17 cellular contexts compared by ENCODE assay signal in genomic region chr19:32829345-32829896, GRCh38. TPM values are rescaled to one million over a fixed set of nuclear protein-coding genes. Genes with fewer than 3 reads are reported as not detected.
A peak's percentile ranks its signal among the peaks of the same experiment; 100 is the strongest.
DNase-seq lines count a peak whose midpoint lies in the region; ATAC-seq lines count a peak whose summit lies in the region.
"Had no signal": no experiment of that assay in that cellular context is flagged by ENCODE, and none has a peak within 500 bp of the region (broad histone marks: within the 10 kb centered on the region; RNA-seq: fewer than 3 reads in every experiment).

No MANE protein-coding gene starts in this region.

- in situ Hi-C loops in GM23248 (cut with MboI), result no loop called here

- H3K9me2 ChIP-seq in Karpas-422 (replicated peaks; ENCODE audit: insufficient read depth, low read length) (no peaks in the 10 kb centered on the region), GM23248 (ENCODE audit: insufficient read depth) (no peaks in the 10 kb centered on the region)

- no peaks in the 10 kb centered on the region for H3K79me2 ChIP-seq in Karpas-422 (ENCODE audit: low read length)
- H3K79me2 ChIP-seq in GM23248 (ENCODE audit: insufficient read depth), result no peaks in the 10 kb centered on the region

- CTCF ChIA-PET in activated CD4-positive, alpha-beta T cell treated with anti-CD3 and anti-CD28 coated beads, Interleukin-2, amount 10 ng/mL, durations not matched to agents 7 days and 5 days (lab: Charles Lee), result interaction anchor here (0.9 kb wide), 1 partner anchor 125 kb away, joined by 3 read pairs; no protein-coding TSS in a partner anchor

- no peaks in the 10 kb centered on the region for H3F3A ChIP-seq in GM23248 (ENCODE audit: insufficient read depth)

- no peak overlapping the region for H3K4me3 ChIP-seq in Karpas-422 (ENCODE audit: low read length)
- H3K4me3 ChIP-seq in GM23248, result no peak overlapping the region
- H3K4me3 ChIP-seq: K562 had no signal

- no peaks in the 10 kb centered on the region for H3K9me3 Mint-ChIP-seq in activated CD4-positive, alpha-beta T cell treated with anti-CD3 and anti-CD28 coated beads, Interleukin-2, amount 10 ng/mL, durations not matched to agents 7 days and 5 days
- no peaks in the 10 kb centered on the region for H3K9me3 Mint-ChIP-seq in activated naive CD8-positive, alpha-beta T cell (ENCODE audit: low read depth)
- H3K9me3 Mint-ChIP-seq in activated naive CD8-positive, alpha-beta T cell treated with anti-CD3 and anti-CD28 coated beads for 36 hours, result no peaks in the 10 kb centered on the region
- no peaks in the 10 kb centered on the region for H3K9me3 Mint-ChIP-seq in naive thymus-derived CD8-positive, alpha-beta T cell

- H3K36me3 ChIP-seq in Karpas-422 (ENCODE audit: insufficient read depth, low read length) (no peaks in the 10 kb centered on the region), GM23248 (ENCODE audit: low read depth) (no peaks in the 10 kb centered on the region)

- H4K20me1 ChIP-seq in Karpas-422 (ENCODE audit: insufficient read depth, low read depth, low read length) (no peaks in the 10 kb centered on the region), GM23248 (ENCODE audit: insufficient read depth) (no peaks in the 10 kb centered on the region)

- no peaks in the 10 kb centered on the region for H3K27me3 ChIP-seq in Karpas-422 (ENCODE audit: low read length)
- no peaks in the 10 kb centered on the region; the same call in 1 of the 2 replicates for H3K27me3 ChIP-seq in GM23248 (replicated peaks; ENCODE audit: insufficient read depth)

- H3K4me1 ChIP-seq in Karpas-422 (ENCODE audit: low read length) (no peaks in the 10 kb centered on the region), GM23248 (ENCODE audit: insufficient read depth) (no peaks in the 10 kb centered on the region)

- 70 to 80% methylated on average over 10 of the region's 10 CpGs for WGBS in GM23248 (ENCODE audit: low coverage in 1 of 2, low lambda C conversion rate in 2 of 2, missing lambda C conversion rate in 2 of 2), 2 experiments

- peak overlapping the region; percentile 25 for H3K27ac Mint-ChIP-seq in activated CD4-positive, alpha-beta T cell treated with anti-CD3 and anti-CD28 coated beads, Interleukin-2, amount 10 ng/mL, durations not matched to agents 7 days and 5 days
- H3K27ac Mint-ChIP-seq in activated naive CD8-positive, alpha-beta T cell, result no peak overlapping the region
- H3K27ac Mint-ChIP-seq in activated naive CD8-positive, alpha-beta T cell treated with anti-CD3 and anti-CD28 coated beads for 36 hours, result no peak overlapping the region
- peak overlapping the region in 3 of 10 donors; percentile 13 to 60 (median 55) for H3K27ac Mint-ChIP-seq in naive thymus-derived CD8-positive, alpha-beta T cell

- no peak for ATAC-seq in naive thymus-derived CD8-positive, alpha-beta T cell
- ATAC-seq: K562 had no signal

- H3K4me3 Mint-ChIP-seq in activated CD4-positive, alpha-beta T cell treated with anti-CD3 and anti-CD28 coated beads, Interleukin-2, amount 10 ng/mL, durations not matched to agents 7 days and 5 days, result no peak overlapping the region
- H3K4me3 Mint-ChIP-seq in activated naive CD8-positive, alpha-beta T cell, result peak overlapping the region; percentile 25
- H3K4me3 Mint-ChIP-seq in activated naive CD8-positive, alpha-beta T cell treated with anti-CD3 and anti-CD28 coated beads for 36 hours, result no peak overlapping the region
- H3K4me3 Mint-ChIP-seq in naive thymus-derived CD8-positive, alpha-beta T cell, result peak overlapping the region in 7 of 10 donors; percentile 33 to 80 (median 52)

- H3K4me2 ChIP-seq in Karpas-422 (ENCODE audit: low read depth, low read length, poor library complexity, severe bottlenecking), result no peak overlapping the region
- no peak overlapping the region for H3K4me2 ChIP-seq in GM23248 (ENCODE audit: unreplicated experiment)

- H3K27ac ChIP-seq in Karpas-422 (ENCODE audit: low read length) (no peak overlapping the region), GM23248 (no peak overlapping the region)

- no peaks in the 10 kb centered on the region for H3K36me3 Mint-ChIP-seq in activated CD4-positive, alpha-beta T cell treated with anti-CD3 and anti-CD28 coated beads, Interleukin-2, amount 10 ng/mL, durations not matched to agents 7 days and 5 days (ENCODE audit: low read depth)
- H3K36me3 Mint-ChIP-seq in activated naive CD8-positive, alpha-beta T cell, result peaks cover 7% of the 10 kb centered on the region
- H3K36me3 Mint-ChIP-seq in activated naive CD8-positive, alpha-beta T cell treated with anti-CD3 and anti-CD28 coated beads for 36 hours, result no peaks in the 10 kb centered on the region
- no peaks in the 10 kb centered on the region for H3K36me3 Mint-ChIP-seq in naive thymus-derived CD8-positive, alpha-beta T cell

- peaks cover 8% of the 10 kb centered on the region for H3K27me3 Mint-ChIP-seq in activated CD4-positive, alpha-beta T cell treated with anti-CD3 and anti-CD28 coated beads, Interleukin-2, amount 10 ng/mL, durations not matched to agents 7 days and 5 days
- peaks cover 4% of the 10 kb centered on the region for H3K27me3 Mint-ChIP-seq in activated naive CD8-positive, alpha-beta T cell
- peaks cover 6% of the 10 kb centered on the region for H3K27me3 Mint-ChIP-seq in activated naive CD8-positive, alpha-beta T cell treated with anti-CD3 and anti-CD28 coated beads for 36 hours
- peaks cover 0 to 9% (median 4%) of the 10 kb centered on the region in 5 donors for H3K27me3 Mint-ChIP-seq in naive thymus-derived CD8-positive, alpha-beta T cell

- DNase-seq in activated CD4-positive, alpha-beta T cell treated with anti-CD3 and anti-CD28 coated beads, Interleukin-2, amount 10 ng/mL, durations not matched to agents 7 days and 5 days, result no peak
- DNase-seq in activated CD4-positive, alpha-beta T cell treated with anti-CD3 and anti-CD28 coated beads, Interleukin-2, amount 50 U/mL, for 1 hour, result no peak
- no peak for DNase-seq in activated naive CD8-positive, alpha-beta T cell treated with anti-CD3 and anti-CD28 coated beads for 36 hours
- peak; percentile 28 for DNase-seq in Karpas-422
- no peak for DNase-seq in naive thymus-derived CD8-positive, alpha-beta T cell
- DNase-seq in NCI-H774 (lab: John Stamatoyannopoulos, UW), result no peak
- DNase-seq in GM23248, result no peak
- DNase-seq: DMS79, NCI-H1105, Right ventricle myocardium superior had no signal

- H2AFZ ChIP-seq in Karpas-422 (ENCODE audit: low read length) (no peak overlapping the region), GM23248 (no peak overlapping the region)

- peaks cover 3% of the 10 kb centered on the region for H3K4me1 Mint-ChIP-seq in activated CD4-positive, alpha-beta T cell treated with anti-CD3 and anti-CD28 coated beads, Interleukin-2, amount 10 ng/mL, durations not matched to agents 7 days and 5 days
- H3K4me1 Mint-ChIP-seq in activated naive CD8-positive, alpha-beta T cell (ENCODE audit: low read depth), result peaks cover 10% of the 10 kb centered on the region
- peaks cover 9% of the 10 kb centered on the region for H3K4me1 Mint-ChIP-seq in activated naive CD8-positive, alpha-beta T cell treated with anti-CD3 and anti-CD28 coated beads for 36 hours
- peaks cover 0 to 15% (median 7%) of the 10 kb centered on the region in 4 donors for H3K4me1 Mint-ChIP-seq in naive thymus-derived CD8-positive, alpha-beta T cell

- H3K9ac ChIP-seq in Karpas-422 (ENCODE audit: low read length) (no peak overlapping the region), GM23248 (no peak overlapping the region)

- POLR2A ChIA-PET in activated CD4-positive, alpha-beta T cell treated with anti-CD3 and anti-CD28 coated beads, Interleukin-2, amount 10 ng/mL, durations not matched to agents 7 days and 5 days (lab: Charles Lee), result no interaction called here
- POLR2A ChIA-PET in naive thymus-derived CD8-positive, alpha-beta T cell (lab: Charles Lee), result interaction anchor here (0.6 kb wide), 1 partner anchor 249 kb away, joined by 3 read pairs; no protein-coding TSS in a partner anchor

- H3K9me3 ChIP-seq in Karpas-422 (ENCODE audit: low read length), result no peaks in the 10 kb centered on the region
- no peaks in the 10 kb centered on the region for H3K9me3 ChIP-seq in GM23248 (ENCODE audit: low read depth)

RNA-seq across cellular contexts. Expression of gene SLC7A9, which starts 40.1 kb away (rescaled TPM):
- total RNA-seq in activated CD4-positive, alpha-beta T cell treated with anti-CD3 and anti-CD28 coated beads, Interleukin-2, amount 10 ng/mL, durations not matched to agents 7 days and 5 days, result under 1 TPM; 0.27 to 0.45 TPM
- not detected for total RNA-seq in activated naive CD8-positive, alpha-beta T cell treated with anti-CD3 and anti-CD28 coated beads for 36 hours
- total RNA-seq in Karpas-422 (2014; rRNA removed; shearing (Covaris generic); ENCODE audit: low replicate concordance), result not detected in 2 replicates
- total RNA-seq in naive thymus-derived CD8-positive, alpha-beta T cell, result 1 to 10 TPM in 1 of 2 experiments, under 1 TPM in 1; 0.93 to 1.5 TPM
- not detected for polyA plus RNA-seq in naive thymus-derived CD8-positive, alpha-beta T cell
- total RNA-seq in GM23248 (2014; rRNA removed; shearing (Covaris generic)), result not detected in 2 replicates
- polyA plus RNA-seq in GM23248 (2016; fragmentation: Nextera tagmentation; extraction: Ambion mirVana), result not detected in 2 replicates
- total RNA-seq: A172, H1, K562, NCI-H460, OCI-LY7, Right ventricle myocardium superior had no signal
- polyA plus RNA-seq: BJ, K562 had no signal

Comparison
In these comparisons a context has a peak if more than half of its experiments do, and no peak if none do; other contexts are left out.
1. H3K4me3 Mint-ChIP-seq: peak in activated naive CD8-positive, alpha-beta T cell (single experiment) and naive thymus-derived CD8-positive, alpha-beta T cell (7 of 10); none in activated CD4-positive, alpha-beta T cell treated with anti-CD3 and anti-CD28 coated beads, Interleukin-2, amount 10 ng/mL, durations not matched to agents 7 days and 5 days (single experiment) and activated naive CD8-positive, alpha-beta T cell treated with anti-CD3 and anti-CD28 coated beads for 36 hours (single experiment).